ENCODE assay signal across 9 cellular contexts in genomic region chr6:158815915-158816314, GRCh38. TPM values are rescaled to one million over a fixed set of nuclear protein-coding genes. Genes with fewer than 3 reads are reported as not detected.
DNase-seq lines count a peak whose midpoint lies in the region; ATAC-seq and TF ChIP-seq lines count a peak whose summit lies in the region.
"Had no signal": no experiment of that assay in that cellular context is flagged by ENCODE, and none has a peak within 500 bp of the region (broad histone marks: within the 10 kb centered on the region; RNA-seq: fewer than 3 reads in every experiment).

No MANE protein-coding gene starts in this region.

- ATAC-seq in Right ventricle myocardium superior (ENCODE audit: poor library complexity) (no peak), GM19023 (IDR thresholded peaks at IDR 0.05; ENCODE audit: unreplicated experiment) (no peak)

- peak overlapping the region; percentile 26 to 95 (median 91) for H3K27ac Mint-ChIP-seq in brain

- TF ChIP-seq CTCF in right atrium auricular region (IDR thresholded peaks at IDR 0.05) (no peak), brain (conservative IDR thresholded peaks at IDR 0.05) (no peak)

- no peaks in the 10 kb centered on the region for H3K9me3 ChIP-seq in right atrium auricular region
- no peaks in the 10 kb centered on the region for H3K9me3 ChIP-seq in mesenchymal stem cell (ENCODE audit: control insufficient read depth, low read length)

- no peak overlapping the region for H2BK15ac ChIP-seq in mesenchymal stem cell (ENCODE audit: low read depth, poor library complexity, severe bottlenecking)

- peaks cover 12% of the 10 kb centered on the region for H3K36me3 Mint-ChIP-seq in brain

- H3K4ac ChIP-seq in mesenchymal stem cell (ENCODE audit: low read depth in 1 of 2, low read length in 2 of 2), result no peak overlapping the region

- no peak overlapping the region for H2BK5ac ChIP-seq in mesenchymal stem cell (ENCODE audit: low read depth, low read length, poor library complexity, severe bottlenecking)

- H3K27ac ChIP-seq in right atrium auricular region (peak overlapping the region; percentile 95 to 99), mesenchymal stem cell (ENCODE audit: low read length, poor library complexity, severe bottlenecking) (peak overlapping the region; percentile 92)

- H2BK120ac ChIP-seq in mesenchymal stem cell (ENCODE audit: low read depth, low read length), result no peak overlapping the region

- no peak overlapping the region for H2AFZ ChIP-seq in mesenchymal stem cell (ENCODE audit: low read depth, low read length)

- H3K4me3 Mint-ChIP-seq in brain, result peak overlapping the region; percentile 86 to 99 (median 93)

- H3K4me1 Mint-ChIP-seq in brain, result peaks cover 69% of the 10 kb centered on the region

- peak overlapping the region; percentile 78 for H3K4me2 ChIP-seq in mesenchymal stem cell (ENCODE audit: low read length, poor library complexity, severe bottlenecking)

- H3K36me3 ChIP-seq in right atrium auricular region (no peaks in the 10 kb centered on the region), mesenchymal stem cell (ENCODE audit: control insufficient read depth in 1 of 2, insufficient read depth in 2 of 2, low read depth in 1 of 2, low read length in 2 of 2) (peaks cover 0 to 8% of the 10 kb centered on the region in 2 experiments)

- no peaks in the 10 kb centered on the region for H3K27me3 ChIP-seq in right atrium auricular region
- H3K27me3 ChIP-seq in mesenchymal stem cell (ENCODE audit: control insufficient read depth in 1 of 2, insufficient read depth in 1 of 2, low read length in 2 of 2), result no peaks in the 10 kb centered on the region

- peaks cover 23% of the 10 kb centered on the region for H3K27me3 Mint-ChIP-seq in brain

- H3K18ac ChIP-seq in mesenchymal stem cell (ENCODE audit: low read depth in 1 of 2, low read length in 2 of 2), result no peak overlapping the region

- H2BK12ac ChIP-seq in mesenchymal stem cell (ENCODE audit: low read length in 2 of 2), result no peak overlapping the region

- H3K9ac ChIP-seq in mesenchymal stem cell (ENCODE audit: low read length), result no peak overlapping the region

- H3K79me1 ChIP-seq in mesenchymal stem cell (replicated peaks; ENCODE audit: low read length, poor library complexity, severe bottlenecking), result peaks cover 4% of the 10 kb centered on the region

- no peak overlapping the region for H4K8ac ChIP-seq in mesenchymal stem cell (ENCODE audit: low read length)

- peak overlapping the region; percentile 53 for H2AK5ac ChIP-seq in mesenchymal stem cell (ENCODE audit: low read length, severe bottlenecking)

- H3K23ac ChIP-seq in mesenchymal stem cell (ENCODE audit: low read length in 2 of 2), result no peak overlapping the region

- H3K4me1 ChIP-seq in right atrium auricular region (peaks cover 0 to 67% of the 10 kb centered on the region in 2 donors), mesenchymal stem cell (ENCODE audit: control insufficient read depth, insufficient read depth, low read depth, low read length) (peaks cover 24% of the 10 kb centered on the region)

- 93% methylated on average over 2 of the region's 2 CpGs for WGBS in mesenchymal stem cell

- intact Hi-C loops in Right ventricle myocardium superior (cut with DNase I), result loop anchor here (10.0 kb wide), 1 partner anchor 111 kb away; no protein-coding TSS in a partner anchor

- no peak for DNase-seq in right atrium auricular region (ENCODE audit: low spot score)
- DNase-seq in Right ventricle myocardium superior, result no peak
- DNase-seq in mesenchymal stem cell, result no peak
- DNase-seq in mucosa of gallbladder (ENCODE audit: low spot score), result no peak
- DNase-seq in NCI-H146 treated with DMSO at 0.1 percent for 48 hours (lab: John Stamatoyannopoulos, UW; ENCODE audit: unreplicated experiment), result no peak
- DNase-seq in NK-92 (lab: John Stamatoyannopoulos, UW; ENCODE audit: unreplicated experiment), result no peak
- DNase-seq: anterior cingulate cortex had no signal

- H3K4me3 ChIP-seq in right atrium auricular region, result peak overlapping the region; percentile 87 to 96
- no peak overlapping the region for H3K4me3 ChIP-seq in mesenchymal stem cell (ENCODE audit: insufficient read depth in 1 of 2, low read depth in 1 of 2, low read length in 2 of 2)

- H3K14ac ChIP-seq in mesenchymal stem cell (ENCODE audit: low read length in 2 of 2), result no peak overlapping the region

- H4K91ac ChIP-seq in mesenchymal stem cell (ENCODE audit: low read length), result no peak overlapping the region

- no peaks in the 10 kb centered on the region for H3K9me3 Mint-ChIP-seq in brain

RNA-seq across cellular contexts. Expression of gene EZR, which starts 3.3 kb away (rescaled TPM):
- 100 to 1,000 TPM; 161 to 197 TPM for total RNA-seq in right atrium auricular region
- 197 TPM for total RNA-seq in Right ventricle myocardium superior
- polyA plus RNA-seq in brain (ENCODE audit: insufficient read depth, low read depth, low replicate concordance), result 317 TPM
- polyA plus RNA-seq in mesenchymal stem cell (2013, experiment 1 of 2), result 45.8 TPM
- 44.2 TPM for polyA plus RNA-seq in mesenchymal stem cell (2013, experiment 2 of 2)
- total RNA-seq in mucosa of gallbladder, result 297 TPM

Comparison
In these comparisons a context has a peak if more than half of its experiments do, and no peak if none do; other contexts are left out.
1. H3K4me3 ChIP-seq: peak in right atrium auricular region (2 of 2); none in mesenchymal stem cell (0 of 2).